Comparison of ENCODE assay signal across 9 cellular contexts in the genomic region with DNA sequence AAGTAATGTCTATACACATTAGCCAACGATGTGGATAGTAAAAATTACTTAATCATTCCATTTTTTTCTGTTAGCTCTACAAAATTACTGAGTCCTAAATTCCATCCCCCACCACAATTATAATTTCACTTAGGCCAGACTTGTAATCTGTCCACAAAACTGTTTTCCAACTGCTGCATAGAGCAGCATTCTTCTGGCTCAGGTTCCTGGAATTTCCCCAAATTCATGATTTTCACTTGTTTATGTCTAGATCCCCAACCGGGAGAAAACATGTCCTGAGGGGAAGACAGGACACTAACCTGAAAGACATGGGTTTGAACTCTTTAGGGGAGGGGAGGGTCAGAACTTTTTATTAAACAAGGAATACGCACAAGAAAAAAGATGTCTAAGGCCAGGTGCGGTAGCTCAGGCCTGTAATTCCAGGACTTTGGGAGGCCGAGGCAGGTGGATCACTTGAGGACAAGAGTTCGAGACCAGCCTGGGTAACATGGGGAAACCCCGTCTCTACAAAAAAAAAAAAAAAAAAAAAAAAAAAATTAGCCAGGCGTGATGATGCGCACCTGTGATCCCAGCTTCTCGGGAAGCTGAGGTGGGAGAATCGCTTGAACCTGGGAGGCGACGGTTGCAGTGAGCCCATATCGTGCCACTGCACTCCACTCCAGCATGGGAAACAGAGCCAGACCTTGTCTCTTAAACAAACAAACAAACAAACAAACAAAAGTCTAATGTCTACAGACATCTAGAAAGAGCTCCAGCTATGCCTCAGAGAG. TPM values are rescaled to one million over a fixed set of nuclear protein-coding genes. Genes with fewer than 3 reads are reported as not detected.
DNase-seq lines count a peak whose midpoint lies in the region; ATAC-seq and TF ChIP-seq lines count a peak whose summit lies in the region.
"Had no signal": no experiment of that assay in that cellular context is flagged by ENCODE, and none has a peak within 500 bp of the region (broad histone marks: within the 10 kb centered on the region; RNA-seq: fewer than 3 reads in every experiment).

No MANE protein-coding gene starts in this region.

- H3K4me2 ChIP-seq in SK-N-SH (peak overlapping the region; percentile 88), OCI-LY3 (ENCODE audit: low read length) (peak overlapping the region; percentile 84)

- ATAC-seq in SK-N-SH treated with all-trans-retinoic acid at 6 μM for 48 hours (no peak), GM18909 (IDR thresholded peaks at IDR 0.05; ENCODE audit: poor library complexity, unreplicated experiment) (no peak), left lung (no peak)

- H2AFZ ChIP-seq in SK-N-SH (ENCODE audit: low read depth): no peak overlapping the region
- H2AFZ ChIP-seq in OCI-LY3 (ENCODE audit: low read depth, low read length): no peak overlapping the region

- H3K9ac ChIP-seq in SK-N-SH (0 out of 2 replicates have a peak overlapping the region, but pooled peaks have one; percentile 87), OCI-LY3 (ENCODE audit: low read length) (peak overlapping the region; percentile 98; the same call in 1 of the 2 replicates)

- H3K27ac ChIP-seq in SK-N-SH (ENCODE audit: low read depth in 2 of 2, low read length in 1 of 2) (peak overlapping the region in 1 of 2 experiments; percentile 80; a peak in 1 of 4 replicates), OCI-LY3 (ENCODE audit: low read length) (no peak overlapping the region), esophagus muscularis mucosa (replicated peaks in 1 of 4) (peak overlapping the region in 3 of 4 donors; percentile 86 to 98 (median 90)), left lung (no peak overlapping the region)

- TF ChIP-seq RAD21 in SK-N-SH (IDR thresholded peaks at IDR 0.05; ENCODE audit: low read length): no peak

- H4K20me1 ChIP-seq in SK-N-SH (ENCODE audit: insufficient read depth) (peaks cover 26% of the 10 kb centered on the region), OCI-LY3 (ENCODE audit: insufficient read depth, low read length) (peaks cover 50% of the 10 kb centered on the region)

- H3K27me3 ChIP-seq in SK-N-SH (ENCODE audit: insufficient read depth): no peaks in the 10 kb centered on the region
- H3K27me3 ChIP-seq in OCI-LY3 (ENCODE audit: low read depth, low read length): no peaks in the 10 kb centered on the region
- H3K27me3 ChIP-seq in esophagus muscularis mucosa: no peaks in the 10 kb centered on the region
- H3K27me3 ChIP-seq in left lung: no peaks in the 10 kb centered on the region

- H3K36me3 ChIP-seq in SK-N-SH (replicated peaks in 1 of 2; ENCODE audit: control insufficient read depth in 1 of 2, insufficient read depth in 2 of 2, low read length in 1 of 2) (no peaks in the 10 kb centered on the region), OCI-LY3 (replicated peaks; ENCODE audit: low read depth, low read length) (peaks cover 16% of the 10 kb centered on the region), esophagus muscularis mucosa (no peaks in the 10 kb centered on the region), left lung (no peaks in the 10 kb centered on the region)

- 81% methylated on average over 14 of the region's 14 CpGs for WGBS in SK-N-SH (ENCODE audit: low lambda C conversion rate)
- WGBS in esophagus muscularis mucosa: 78% methylated on average over 14 of the region's 14 CpGs

- no peak for TF ChIP-seq POLR2A in esophagus muscularis mucosa (IDR thresholded peaks at IDR 0.05; ENCODE audit: low read depth)

- CTCF ChIA-PET in SK-N-SH (lab: Yijun Ruan, JAX): interaction anchor here (1.0 kb wide), 1 partner anchor 9 kb away, joined by 3 read pairs; no protein-coding TSS in a partner anchor

- DNase-seq in SK-N-SH: no peak
- DNase-seq in esophagus muscularis mucosa (ENCODE audit: extremely low spot score): no peak
- DNase-seq in skeletal muscle cell (ENCODE audit: low read depth): no peak
- no peak for DNase-seq in stimulated activated CD4-positive, alpha-beta T cell treated with anti-CD3 and anti-CD28 coated beads, Interleukin-1b, Interleukin-23, amount 100 ng/mL, for 48 hours
- no peak for DNase-seq in left lung
- DNase-seq: NK-92 treated with Interleukin-12 subunit alpha and Interleukin-12 subunit beta, amount 100 ng/mL, for 24 hours had no signal

- intact Hi-C loops in esophagus muscularis mucosa (cut with DNase I) (no loop called here), left lung (cut with DNase I) (no loop called here)

- peaks cover 6% of the 10 kb centered on the region for H3F3A ChIP-seq in SK-N-SH (replicated peaks; ENCODE audit: insufficient read depth)

- POLR2A ChIA-PET in SK-N-SH (lab: Yijun Ruan, JAX): interaction anchor here (0.8 kb wide), 1 partner anchor 64 kb away, joined by 4 read pairs; no protein-coding TSS in a partner anchor

- TF ChIP-seq CTCF in SK-N-SH (IDR thresholded peaks at IDR 0.05) (no peak), OCI-LY3 (IDR thresholded peaks at IDR 0.05; ENCODE audit: low read depth, low read length) (no peak), esophagus muscularis mucosa (IDR thresholded peaks at IDR 0.05) (no peak), left lung (IDR thresholded peaks at IDR 0.05) (no peak)

- no peaks in the 10 kb centered on the region for H3K9me2 ChIP-seq in SK-N-SH

- H3K79me2 ChIP-seq in SK-N-SH (ENCODE audit: insufficient read depth) (peaks cover 64% of the 10 kb centered on the region), OCI-LY3 (ENCODE audit: low read length) (peaks cover 65% of the 10 kb centered on the region)

- H3K9me3 ChIP-seq in SK-N-SH (no peaks in the 10 kb centered on the region), OCI-LY3 (ENCODE audit: insufficient read depth, low read length) (no peaks in the 10 kb centered on the region), esophagus muscularis mucosa (no peaks in the 10 kb centered on the region), left lung (no peaks in the 10 kb centered on the region)

- TF ChIP-seq EP300 in SK-N-SH (IDR thresholded peaks at IDR 0.05; ENCODE audit: borderline replicate concordance in 1 of 2, low read depth in 1 of 2, low read length in 1 of 2): no peak
- no peak for TF ChIP-seq EP300 in esophagus muscularis mucosa (IDR thresholded peaks at IDR 0.05)

- H3K4me3 ChIP-seq in SK-N-SH (ENCODE audit: low read depth in 2 of 2, low read length in 1 of 2): peak overlapping the region; percentile 81 to 91; a peak in 3 of 4 replicates
- peak overlapping the region; percentile 98 for H3K4me3 ChIP-seq in OCI-LY3 (ENCODE audit: low read length)
- H3K4me3 ChIP-seq in esophagus muscularis mucosa: peak overlapping the region; percentile 72 to 98 (median 76)
- H3K4me3 ChIP-seq in skeletal muscle cell (ENCODE audit: low read depth, low read length): peak overlapping the region; percentile 96
- H3K4me3 ChIP-seq in left lung: peak overlapping the region in 1 of 2 donors; percentile 85

- H3K4me1 ChIP-seq in SK-N-SH (ENCODE audit: control insufficient read depth in 1 of 2, insufficient read depth in 2 of 2, low read depth in 1 of 2, low read length in 1 of 2) (peaks cover 0 to 13% of the 10 kb centered on the region in 2 experiments; a peak in 2 of 4 replicates), OCI-LY3 (ENCODE audit: low read length) (peaks cover 16% of the 10 kb centered on the region), esophagus muscularis mucosa (peaks cover 21 to 26% (median 24%) of the 10 kb centered on the region in 4 donors), left lung (peaks cover 0 to 49% of the 10 kb centered on the region in 2 donors)

TF ChIP-seq in SK-N-SH, 30 proteins besides CTCF, POLR2A, EP300 and RAD21:
- TF ChIP-seq TEAD4 (IDR thresholded peaks at IDR 0.05; ENCODE audit: borderline replicate concordance, insufficient read depth): no peak
- TF ChIP-seq, protein P1, sequence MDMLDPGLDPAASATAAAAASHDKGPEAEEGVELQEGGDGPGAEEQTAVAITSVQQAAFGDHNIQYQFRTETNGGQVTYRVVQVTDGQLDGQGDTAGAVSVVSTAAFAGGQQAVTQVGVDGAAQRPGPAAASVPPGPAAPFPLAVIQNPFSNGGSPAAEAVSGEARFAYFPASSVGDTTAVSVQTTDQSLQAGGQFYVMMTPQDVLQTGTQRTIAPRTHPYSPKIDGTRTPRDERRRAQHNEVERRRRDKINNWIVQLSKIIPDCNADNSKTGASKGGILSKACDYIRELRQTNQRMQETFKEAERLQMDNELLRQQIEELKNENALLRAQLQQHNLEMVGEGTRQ (IDR thresholded peaks at IDR 0.05; ENCODE audit: borderline replicate concordance, low read depth, low read length): no peak

TF ChIP-seq in SK-N-SH treated with all-trans-retinoic acid at 6 μM for 48 hours, 23 proteins besides CTCF, POLR2A, EP300 and RAD21:
- TF ChIP-seq SNAI2 (CRISPR knock-in tag; IDR thresholded peaks at IDR 0.05) (no peak), ZFP30 (CRISPR knock-in tag; IDR thresholded peaks at IDR 0.05) (no peak), TOX (CRISPR knock-in tag; IDR thresholded peaks at IDR 0.05; ENCODE audit: borderline replicate concordance) (no peak), ISL1 (CRISPR knock-in tag; IDR thresholded peaks at IDR 0.05) (no peak), TCF4 (CRISPR knock-in tag; IDR thresholded peaks at IDR 0.05; ENCODE audit: borderline replicate concordance) (no peak), ZFP3 (CRISPR knock-in tag; IDR thresholded peaks at IDR 0.05) (no peak), ZNF565 (CRISPR knock-in tag; conservative IDR thresholded peaks at IDR 0.05; ENCODE audit: low read depth) (no peak)
- TF ChIP-seq, protein P2, sequence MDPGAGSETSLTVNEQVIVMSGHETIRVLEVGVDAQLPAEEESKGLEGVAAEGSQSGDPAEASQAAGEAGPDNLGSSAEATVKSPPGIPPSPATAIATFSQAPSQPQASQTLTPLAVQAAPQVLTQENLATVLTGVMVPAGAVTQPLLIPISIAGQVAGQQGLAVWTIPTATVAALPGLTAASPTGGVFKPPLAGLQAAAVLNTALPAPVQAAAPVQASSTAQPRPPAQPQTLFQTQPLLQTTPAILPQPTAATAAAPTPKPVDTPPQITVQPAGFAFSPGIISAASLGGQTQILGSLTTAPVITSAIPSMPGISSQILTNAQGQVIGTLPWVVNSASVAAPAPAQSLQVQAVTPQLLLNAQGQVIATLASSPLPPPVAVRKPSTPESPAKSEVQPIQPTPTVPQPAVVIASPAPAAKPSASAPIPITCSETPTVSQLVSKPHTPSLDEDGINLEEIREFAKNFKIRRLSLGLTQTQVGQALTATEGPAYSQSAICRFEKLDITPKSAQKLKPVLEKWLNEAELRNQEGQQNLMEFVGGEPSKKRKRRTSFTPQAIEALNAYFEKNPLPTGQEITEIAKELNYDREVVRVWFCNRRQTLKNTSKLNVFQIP (CRISPR knock-in tag; IDR thresholded peaks at IDR 0.05; ENCODE audit: borderline replicate concordance, low read depth): no peak

RNA-seq across cellular contexts. Expression of a gene that starts 1.5 kb away (rescaled TPM):
- 122 and 164 TPM in 2 replicates for polyA plus RNA-seq in SK-N-SH (2012; rRNA removed)
- 172 and 191 TPM in 2 replicates for polyA plus RNA-seq in SK-N-SH (2012; cell fraction: cytosol; rRNA removed)
- polyA plus RNA-seq in SK-N-SH (2012; cell fraction: nucleus; rRNA removed): 45.2 and 94.3 TPM in 2 replicates
- total RNA-seq in esophagus muscularis mucosa (100 to 1,000 TPM in 3 of 4 donors, 10 to 100 TPM in 1; 98.7 to 137 (median 130) TPM), left lung (100 to 1,000 TPM; 102 to 110 TPM)

RNA-seq across cellular contexts. Expression of a gene that starts 26.8 kb away (rescaled TPM):
- polyA plus RNA-seq in SK-N-SH (2012; rRNA removed): 3.5 and 6.0 TPM in 2 replicates
- polyA plus RNA-seq in SK-N-SH (2012; cell fraction: cytosol; rRNA removed): 2.2 and 3.2 TPM in 2 replicates
- 23.1 and 25.6 TPM in 2 replicates for polyA plus RNA-seq in SK-N-SH (2012; cell fraction: nucleus; rRNA removed)
- total RNA-seq in esophagus muscularis mucosa: 1 to 10 TPM; 1.8 to 5.1 (median 4.2) TPM
- total RNA-seq in left lung: under 1 TPM; 0.17 to 0.39 TPM

Comparison
In these comparisons a context has a peak if more than half of its experiments do, and no peak if none do; other contexts are left out.
1. H3K27ac ChIP-seq: peak in esophagus muscularis mucosa (3 of 4); none in OCI-LY3 (single experiment) and left lung (0 of 2).